7 cellular contexts compared by ENCODE assay signal in genomic region chr4:25439913-25440477, GRCh38.
DNase-seq lines count a peak whose midpoint lies in the region; ATAC-seq and TF ChIP-seq lines count a peak whose summit lies in the region.

No MANE protein-coding gene starts in this region.

- no peak for TF ChIP-seq POLR2A in prostate gland (IDR thresholded peaks at IDR 0.05)

- CTCF ChIA-PET in Panc1 (lab: Charles Lee), result interaction anchor here (0.8 kb wide), 1 partner anchor 327 kb away, joined by 3 read pairs; no protein-coding TSS in a partner anchor

- H3K36me3 ChIP-seq in Panc1 (ENCODE audit: control insufficient read depth, insufficient read depth, low read length) (no peaks in the 10 kb centered on the region), prostate gland (no peaks in the 10 kb centered on the region)

- H3K4me3 Mint-ChIP-seq in H9, result no peak overlapping the region

- H3K9me3 ChIP-seq in H9 (ENCODE audit: control insufficient read depth, low read depth, low read length) (no peaks in the 10 kb centered on the region), Panc1 (ENCODE audit: control insufficient read depth, insufficient read depth, low read depth, low read length) (no peaks in the 10 kb centered on the region), prostate gland (no peaks in the 10 kb centered on the region)

- intact Hi-C loops in Panc1 (cut with micrococcal nuclease; ENCODE audit: unreplicated experiment), result loop anchor here (5.0 kb wide), 1 partner anchor 432 kb away; no protein-coding TSS in a partner anchor
- intact Hi-C loops in head of caudate nucleus (cut with DNase I), result loop anchor here (2.0 kb wide), 1 partner anchor 329 kb away; no protein-coding TSS in a partner anchor
- intact Hi-C loops in prostate gland (cut with DNase I), result loop anchor here (2.0 kb wide), 1 partner anchor 329 kb away; no protein-coding TSS in a partner anchor

- peak; percentile 83 for ATAC-seq in Panc1

- H3K79me2 ChIP-seq in H9 (ENCODE audit: insufficient read depth, low read length), result no peaks in the 10 kb centered on the region

- no peak overlapping the region for H4K91ac ChIP-seq in H9 (ENCODE audit: insufficient read length, low read depth, low read length)

- BruUV-seq in Panc1 (replicated peaks; lab: Mats Ljungman, UMichigan), result no TSS peak

- WGBS in H9 (ENCODE audit: extremely low coverage, insufficient read length, low lambda C conversion rate), result no CpG with 5 or more reads among the region's 2 CpGs
- 5% methylated on average over 2 of the region's 2 CpGs for WGBS in prostate gland

- no peaks in the 10 kb centered on the region; a peak in 1 of 5 replicates for H3K9me3 Mint-ChIP-seq in H9

- H2BK5ac ChIP-seq in H9 (ENCODE audit: insufficient read length, low read length), result no peak overlapping the region

- H3K36me3 Mint-ChIP-seq in H9 (ENCODE audit: insufficient read depth in 1 of 3, low read depth in 3 of 3), result no peaks in the 10 kb centered on the region; a peak in 1 of 7 replicates

- no peak overlapping the region for H3K4me2 ChIP-seq in H9 (ENCODE audit: insufficient read depth, insufficient read length, low read length)

- H2AK5ac ChIP-seq in H9 (ENCODE audit: insufficient read length, low read length), result no peak overlapping the region

- H3K4me3 ChIP-seq in LNCaP clone FGC (ENCODE audit: low read depth, low read length) (no peak overlapping the region), Panc1 (ENCODE audit: low read depth in 2 of 2, low read length in 2 of 2) (no peak overlapping the region), prostate gland (no peak overlapping the region)

- H2BK12ac ChIP-seq in H9 (ENCODE audit: insufficient read length, low read depth, low read length), result no peak overlapping the region

- H2BK120ac ChIP-seq in H9 (ENCODE audit: low read depth, low read length, poor library complexity, severe bottlenecking), result no peak overlapping the region

- H3K79me1 ChIP-seq in H9 (ENCODE audit: insufficient read depth, low read depth, low read length, poor library complexity, severe bottlenecking), result no peaks in the 10 kb centered on the region

- H3K56ac ChIP-seq in H9 (ENCODE audit: insufficient read length, low read depth, low read length), result no peak overlapping the region

- no peak overlapping the region for H3K27ac ChIP-seq in H9 (ENCODE audit: insufficient read length, low read depth, low read length)
- H3K27ac ChIP-seq in Panc1 (ENCODE audit: low read length), result no peak overlapping the region
- H3K27ac ChIP-seq in prostate gland, result no peak overlapping the region

- H3K18ac ChIP-seq in H9 (ENCODE audit: insufficient read length, low read depth, low read length), result no peak overlapping the region

- 0 out of 2 replicates have a peak, but pooled peaks cover 2% of the 10 kb centered on the region for H3K27me3 Mint-ChIP-seq in H9 (ENCODE audit: low read depth)

- H2BK15ac ChIP-seq in H9 (ENCODE audit: low read depth, low read length), result no peak overlapping the region

- POLR2A ChIA-PET in Panc1 (lab: Charles Lee), result no interaction called here

- DNase-seq in H9 (peak; percentile 67), LNCaP clone FGC (ENCODE audit: low read depth) (peak; percentile 33), Panc1 (ENCODE audit: low read depth, low spot score) (peak; percentile 45), head of caudate nucleus (peak in 38 of 42 donors; percentile 15 to 92 (median 72)), prostate gland (ENCODE audit: low spot score) (peak; percentile 64)
- DNase-seq in activated naive CD4-positive, alpha-beta T cell treated with anti-CD3 and anti-CD28 coated beads, Interleukin-2, amount 50 U/mL, for 16 hours, result peak; percentile 24

- no peak overlapping the region for H3K14ac ChIP-seq in H9 (ENCODE audit: insufficient read depth, low read length)

- H3K4ac ChIP-seq in H9 (ENCODE audit: low read depth, low read length), result no peak overlapping the region

- in situ Hi-C loops in Panc1 (cut with HindIII; ENCODE audit: low pct_unique_long_range_greater_than_20kb, low sequenced_read_pairs), result no loop called here

- no peaks in the 10 kb centered on the region for H3K23me2 ChIP-seq in H9 (ENCODE audit: insufficient read length, low read depth, low read length, poor library complexity, severe bottlenecking)

- no peak overlapping the region for H4K8ac ChIP-seq in H9 (replicated peaks; ENCODE audit: insufficient read length, low read depth, low read length)

- no peak overlapping the region for H3K9ac ChIP-seq in H9 (ENCODE audit: extremely low read depth, insufficient read length, low read length)

- no peak overlapping the region for H2BK20ac ChIP-seq in H9 (ENCODE audit: low read depth, low read length, poor library complexity, severe bottlenecking)

- no peak overlapping the region for H3T11ph ChIP-seq in H9 (ENCODE audit: low read length)

- no peaks in the 10 kb centered on the region for H4K20me1 ChIP-seq in H9 (ENCODE audit: control insufficient read depth, insufficient read depth, insufficient read length)

- peak; percentile 97 for TF ChIP-seq CTCF in GM12872 (IDR thresholded peaks at IDR 0.05; ENCODE audit: insufficient read depth, low read depth, low read length)
- TF ChIP-seq CTCF in H9 (conservative IDR thresholded peaks at IDR 0.05), result peak; percentile 93
- TF ChIP-seq CTCF in LNCaP clone FGC (IDR thresholded peaks at IDR 0.05; ENCODE audit: control insufficient read depth, extremely low read depth, insufficient read depth), result peak; percentile 85
- peak; percentile 88 for TF ChIP-seq CTCF in Panc1 (IDR thresholded peaks at IDR 0.05)
- peak; percentile 65 to 79 (median 72) for TF ChIP-seq CTCF in prostate gland (IDR thresholded peaks at IDR 0.05)

- no peaks in the 10 kb centered on the region for H3K27me3 ChIP-seq in H9 (ENCODE audit: insufficient read depth, low read length)
- H3K27me3 ChIP-seq in Panc1 (ENCODE audit: control insufficient read depth, insufficient read depth, low read length), result no peaks in the 10 kb centered on the region
- H3K27me3 ChIP-seq in prostate gland (replicated peaks; ENCODE audit: insufficient read depth), result no peaks in the 10 kb centered on the region

- H3K27ac Mint-ChIP-seq in H9, result no peak overlapping the region

- no peak overlapping the region for H3K23ac ChIP-seq in H9 (ENCODE audit: insufficient read length, low read depth, low read length)

- H4K5ac ChIP-seq in H9 (ENCODE audit: insufficient read length, low read depth, low read length), result no peak overlapping the region

- H3K4me1 ChIP-seq in H9 (ENCODE audit: insufficient read depth, low read length), result no peaks in the 10 kb centered on the region
- H3K4me1 ChIP-seq in Panc1 (ENCODE audit: control insufficient read depth, insufficient read depth, low read length), result no peaks in the 10 kb centered on the region
- H3K4me1 ChIP-seq in prostate gland (replicated peaks), result no peaks in the 10 kb centered on the region

- peaks cover 8 to 16% of the 10 kb centered on the region in 2 experiments for H3K4me1 Mint-ChIP-seq in H9

- no peak overlapping the region for H2AFZ ChIP-seq in H9 (ENCODE audit: low read length)
